ENCODE assay signal across 7 cellular contexts in the genomic region with DNA sequence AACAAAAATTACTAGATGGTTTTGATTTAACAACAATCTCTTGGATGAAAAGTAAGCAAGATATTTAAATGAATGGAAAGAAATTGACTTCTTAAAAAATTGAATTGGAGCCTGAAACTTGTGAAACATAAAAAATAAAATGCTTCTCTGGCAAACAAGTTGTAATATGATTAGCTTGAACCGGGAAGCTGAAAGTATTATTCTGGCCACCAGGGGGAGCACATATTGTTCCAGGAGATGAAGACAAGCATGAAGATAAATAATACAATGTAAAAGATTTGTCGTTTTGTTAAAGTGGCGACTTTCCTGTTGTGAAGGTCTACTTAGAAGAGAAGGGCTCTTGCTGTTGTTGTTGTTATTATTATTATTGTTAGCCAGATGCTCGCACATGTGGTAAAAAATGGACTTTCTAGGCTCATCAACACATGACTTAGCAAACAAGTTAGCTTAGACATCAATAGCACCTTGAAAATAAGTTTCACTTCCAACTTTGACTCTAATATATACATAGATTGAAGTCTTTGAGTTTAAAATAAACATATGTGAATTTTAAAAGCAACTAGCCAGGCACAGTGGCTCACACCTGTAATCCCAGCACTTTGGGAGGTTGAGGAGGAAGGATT. TPM values are rescaled to one million over a fixed set of nuclear protein-coding genes. Genes with fewer than 3 reads are reported as not detected.
DNase-seq lines count a peak whose midpoint lies in the region; ATAC-seq and TF ChIP-seq lines count a peak whose summit lies in the region.

No MANE protein-coding gene starts in this region.

- POLR2A ChIA-PET in HEK293T (lab: Yijun Ruan, JAX): interaction anchor here (0.8 kb wide), 1 partner anchor 14 kb away, joined by 3 read pairs; the partner anchor contains the start of gene PAX1

- DNase-seq in Daoy (ENCODE audit: low read depth) (peak; percentile 42), HEK293T (ENCODE audit: extremely low spot score) (peak; percentile 30), NCI-H226 (peak; percentile 21), hepatic stellate cell (ENCODE audit: low spot score) (peak; percentile 59)
- DNase-seq in activated T-cell treated with anti-CD3 and anti-CD28 coated beads, Interleukin-2, amount 50 U/mL, for 48 hours: peak; percentile 47 to 49
- peak; percentile 29 to 43 for DNase-seq in stimulated activated CD4-positive, alpha-beta T cell treated with anti-CD3 and anti-CD28 coated beads, Interleukin-2, amount 100 ng/mL, for 48 hours

- CTCF ChIA-PET in HEK293T (lab: Yijun Ruan, JAX): interaction anchor here (0.6 to 2.0 kb wide), 18 partner anchors 9 to 1632 kb away, joined by 3 to 19 read pairs (median 4); no protein-coding TSS in a partner anchor

- no peak for ATAC-seq in HG02763 (IDR thresholded peaks at IDR 0.05; ENCODE audit: unreplicated experiment)

TF ChIP-seq in HEK293T, 16 proteins besides CTCF, POLR2A, EP300 and RAD21:
- no peak for TF ChIP-seq TARDBP (IDR thresholded peaks at IDR 0.05)
TF ChIP-seq in HEK293T: peak in this region for 0.

RNA-seq across cellular contexts. Expression of gene PAX1, which starts 14.2 kb away (rescaled TPM):
- total RNA-seq in Daoy (2014; rRNA removed; shearing (Covaris generic)): under 0.01 and 0.12 TPM in 2 replicates
